9 cellular contexts compared by ENCODE assay signal in genomic region chr14:60349663-60350365, GRCh38.
DNase-seq lines count a peak whose midpoint lies in the region; ATAC-seq, FAIRE-seq and TF ChIP-seq lines count a peak whose summit lies in the region.
"Had no signal": no experiment of that assay in that cellular context is flagged by ENCODE, and none has a peak within 500 bp of the region (broad histone marks: within the 10 kb centered on the region; RNA-seq: fewer than 3 reads in every experiment).

No MANE protein-coding gene starts in this region.

- CTCF ChIA-PET in Caco-2 (lab: Charles Lee): interaction anchor here (0.7 to 1.9 kb wide), 3 partner anchors 18 to 374 kb away, joined by 3 to 9 read pairs (median 9); partner anchors contain the start of gene SIX4

- H3K9me3 ChIP-seq in Caco-2: no peaks in the 10 kb centered on the region
- no peaks in the 10 kb centered on the region for H3K9me3 ChIP-seq in OCI-LY3 (ENCODE audit: insufficient read depth, low read length)
- H3K9me3 ChIP-seq in lower lobe of right lung: no peaks in the 10 kb centered on the region

- H3K27ac ChIP-seq in OCI-LY3 (ENCODE audit: low read length): no peak overlapping the region
- H3K27ac ChIP-seq in lower lobe of right lung: no peak overlapping the region
- H3K27ac ChIP-seq: skin epidermis had no signal

- ATAC-seq in GM18873 (IDR thresholded peaks at IDR 0.05; ENCODE audit: low FRiP score, unreplicated experiment) (peak; percentile 47), lower lobe of right lung (peak; percentile 49 to 55)

- H3K36me3 ChIP-seq in Caco-2 (ENCODE audit: control insufficient read depth, insufficient read depth, low read length): no peaks in the 10 kb centered on the region
- no peaks in the 10 kb centered on the region for H3K36me3 ChIP-seq in OCI-LY3 (replicated peaks; ENCODE audit: low read depth, low read length)
- no peaks in the 10 kb centered on the region for H3K36me3 ChIP-seq in lower lobe of right lung

- H3K4me1 ChIP-seq in Caco-2 (no peaks in the 10 kb centered on the region), OCI-LY3 (ENCODE audit: low read length) (peaks cover 13% of the 10 kb centered on the region), lower lobe of right lung (no peaks in the 10 kb centered on the region)

- 0 out of 2 replicates have a peak overlapping the region, but pooled peaks have one; percentile 60 for H2AFZ ChIP-seq in OCI-LY3 (ENCODE audit: low read depth, low read length)

- no peaks in the 10 kb centered on the region for H4K20me1 ChIP-seq in OCI-LY3 (ENCODE audit: insufficient read depth, low read length)

- POLR2A ChIA-PET in Caco-2 (lab: Charles Lee): no interaction called here

- no peaks in the 10 kb centered on the region for H3K4me1 Mint-ChIP-seq in Caco-2 (ENCODE audit: low read depth, unreplicated experiment)

- intact Hi-C loops in Caco-2 (cut with micrococcal nuclease; ENCODE audit: unreplicated experiment): loop anchor here (1.0 to 10.0 kb wide), 3 partner anchors 138 to 905 kb away; no protein-coding TSS in a partner anchor
- intact Hi-C loops in lower lobe of right lung (cut with DNase I): no loop called here

- DNase-seq in Caco-2 (peak in 1 of 2 experiments; percentile 33), HTR-8/SVneo (ENCODE audit: insufficient read length, low spot score) (peak; percentile 83), dedifferentiated amniotic fluid mesenchymal stem cell (ENCODE audit: extremely low spot score) (peak; percentile 40), lower lobe of right lung (no peak), urothelium cell line (ENCODE audit: low spot score) (peak; percentile 78), T-helper 9 cell (no peak)

- no peak overlapping the region for H3K27ac Mint-ChIP-seq in Caco-2 (ENCODE audit: unreplicated experiment)

- peak; percentile 94 for FAIRE-seq in HTR-8/SVneo (lab: Jason Lieb, UNC)
- FAIRE-seq in urothelium cell line (lab: Jason Lieb, UNC): peak; percentile 52

- no peaks in the 10 kb centered on the region for H3K79me2 ChIP-seq in OCI-LY3 (ENCODE audit: low read length)

- TF ChIP-seq CTCF in Caco-2 (IDR thresholded peaks at IDR 0.05; ENCODE audit: insufficient read depth in 1 of 2, low read depth in 1 of 2, low read length in 1 of 2, severe bottlenecking in 1 of 2, unreplicated experiment in 1 of 2) (peak; percentile 53 to 54), OCI-LY3 (IDR thresholded peaks at IDR 0.05; ENCODE audit: low read depth, low read length) (peak; percentile 81), lower lobe of right lung (IDR thresholded peaks at IDR 0.05) (peak; percentile 71)

- no peaks in the 10 kb centered on the region for H3K9me3 Mint-ChIP-seq in Caco-2 (ENCODE audit: unreplicated experiment)

- no peak overlapping the region for H3K9ac ChIP-seq in OCI-LY3 (ENCODE audit: low read length)

- H3K4me2 ChIP-seq in OCI-LY3 (ENCODE audit: low read length): peak overlapping the region; percentile 67

- H3K4me3 Mint-ChIP-seq in Caco-2 (ENCODE audit: unreplicated experiment): no peak overlapping the region

- no peaks in the 10 kb centered on the region for H3K36me3 Mint-ChIP-seq in Caco-2 (ENCODE audit: insufficient read depth, unreplicated experiment)

- no TSS peak for BruUV-seq in Caco-2 (replicated peaks; lab: Mats Ljungman, UMichigan)

- peaks cover 8% of the 10 kb centered on the region for H3K27me3 Mint-ChIP-seq in Caco-2 (ENCODE audit: insufficient read depth, unreplicated experiment)

- H3K4me3 ChIP-seq in Caco-2 (ENCODE audit: low read depth, low read length) (no peak overlapping the region), OCI-LY3 (ENCODE audit: low read length) (peak overlapping the region; percentile 62), lower lobe of right lung (no peak overlapping the region)
- H3K4me3 ChIP-seq: skin epidermis had no signal

- H3K27me3 ChIP-seq in Caco-2 (replicated peaks; ENCODE audit: control insufficient read depth, insufficient read depth, low read length): no peaks in the 10 kb centered on the region
- H3K27me3 ChIP-seq in OCI-LY3 (ENCODE audit: low read depth, low read length): peaks cover 30% of the 10 kb centered on the region
- H3K27me3 ChIP-seq in lower lobe of right lung (ENCODE audit: low read depth): no peaks in the 10 kb centered on the region

Comparison
In these comparisons a context has a peak if more than half of its experiments do, and no peak if none do; other contexts are left out.
1. DNase-seq: peak in HTR-8/SVneo (single experiment), dedifferentiated amniotic fluid mesenchymal stem cell (single experiment) and urothelium cell line (single experiment); none in lower lobe of right lung (single experiment) and T-helper 9 cell (single experiment).
2. Peak in every context shown above with its lines, with median percentiles within 50 percentile points of each other: CTCF ChIP-seq.